ENCODE assay signal across 13 cellular contexts in the genomic region with DNA sequence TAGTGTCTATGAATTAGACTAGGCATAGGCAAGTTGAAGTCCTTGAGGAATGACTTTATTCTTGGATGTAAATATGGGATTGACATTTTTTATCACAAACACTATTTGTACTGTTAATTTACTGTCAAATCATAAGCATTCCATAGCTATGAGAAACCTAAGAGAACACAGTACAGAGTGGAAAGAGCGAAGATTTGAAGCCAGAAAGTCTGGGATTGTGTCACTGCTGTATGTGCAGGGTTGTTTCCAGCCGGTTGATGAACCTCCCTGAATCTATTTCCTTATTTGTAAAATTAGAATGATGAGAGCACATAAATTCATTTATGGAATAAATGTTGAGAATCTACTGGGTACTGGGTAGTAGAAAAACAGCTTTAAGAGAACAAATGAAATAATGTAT. TPM values are rescaled to one million over a fixed set of nuclear protein-coding genes. Genes with fewer than 3 reads are reported as not detected.
DNase-seq lines count a peak whose midpoint lies in the region; ATAC-seq and TF ChIP-seq lines count a peak whose summit lies in the region.
"Had no signal": no experiment of that assay in that cellular context is flagged by ENCODE, and none has a peak within 500 bp of the region (broad histone marks: within the 10 kb centered on the region; RNA-seq: fewer than 3 reads in every experiment).

No MANE protein-coding gene starts in this region.

- no peak overlapping the region for H2AFZ ChIP-seq in osteoblast (ENCODE audit: low read length)

- TF ChIP-seq CTCF in heart left ventricle (IDR thresholded peaks at IDR 0.05) (no peak), activated B cell treated with CpG ODN at 0.5 μM for 24 hours (IDR thresholded peaks at IDR 0.05) (no peak), fibroblast of pulmonary artery (IDR thresholded peaks at IDR 0.05; ENCODE audit: low read length, missing control alignments) (no peak), upper lobe of right lung (IDR thresholded peaks at IDR 0.05) (no peak), osteoblast (IDR thresholded peaks at IDR 0.05; ENCODE audit: extremely low read depth, low read depth, low read length) (no peak), esophagus muscularis mucosa (IDR thresholded peaks at IDR 0.05) (no peak)

- H3K4me3 ChIP-seq in right cardiac atrium (ENCODE audit: low read length) (peak overlapping the region; percentile 13), heart left ventricle (no peak overlapping the region), fibroblast of pulmonary artery (replicated peaks; ENCODE audit: low read depth, low read length) (peak overlapping the region; percentile 9), upper lobe of right lung (no peak overlapping the region), osteoblast (ENCODE audit: insufficient read depth, low read length) (no peak overlapping the region), esophagus muscularis mucosa (no peak overlapping the region)
- H3K4me3 ChIP-seq: prostate gland had no signal

- 70% methylated on average over 2 of the region's 2 CpGs for WGBS in right cardiac atrium
- 71 to 83% (median 74%) methylated on average over 2 of the region's 2 CpGs for WGBS in heart left ventricle, 4 donors
- WGBS in esophagus muscularis mucosa, result 57% methylated on average over 2 of the region's 2 CpGs

- H3K27me3 Mint-ChIP-seq in activated B cell treated with CpG ODN at 0.5 μM for 24 hours, result no peaks in the 10 kb centered on the region

- peaks cover 29% of the 10 kb centered on the region for H3K36me3 Mint-ChIP-seq in activated B cell treated with CpG ODN at 0.5 μM for 24 hours (ENCODE audit: low read depth)

- TF ChIP-seq EP300 in esophagus muscularis mucosa (IDR thresholded peaks at IDR 0.05), result no peak

- H3K27ac Mint-ChIP-seq in activated B cell treated with CpG ODN at 0.5 μM for 24 hours, result peak overlapping the region; percentile 19

- no peaks in the 10 kb centered on the region for H3K36me3 ChIP-seq in heart left ventricle
- no peaks in the 10 kb centered on the region for H3K36me3 ChIP-seq in upper lobe of right lung
- no peaks in the 10 kb centered on the region for H3K36me3 ChIP-seq in osteoblast (ENCODE audit: insufficient read depth, low read length)
- no peaks in the 10 kb centered on the region for H3K36me3 ChIP-seq in esophagus muscularis mucosa
- H3K36me3 ChIP-seq: prostate gland had no signal

- H3K4me3 Mint-ChIP-seq in activated B cell treated with CpG ODN at 0.5 μM for 24 hours, result no peak overlapping the region

- CTCF ChIA-PET in activated B cell treated with CpG ODN at 0.5 μM for 24 hours (lab: Charles Lee), result interaction anchor here (0.8 to 4.6 kb wide), 4 partner anchors 54 to 242 kb away, joined by 4 to 24 read pairs (median 4); no protein-coding TSS in a partner anchor

- peaks cover 72% of the 10 kb centered on the region for H3K4me1 Mint-ChIP-seq in activated B cell treated with CpG ODN at 0.5 μM for 24 hours

- POLR2A ChIA-PET in activated B cell treated with CpG ODN at 0.5 μM for 24 hours (lab: Charles Lee), result interaction anchor here (0.5 to 8.3 kb wide), 5 partner anchors 18 to 266 kb away, joined by 3 to 215 read pairs (median 5); a partner anchor contains a TSS

- peaks cover 1% of the 10 kb centered on the region for H3K4me1 ChIP-seq in right cardiac atrium (ENCODE audit: control insufficient read depth, insufficient read depth, low read length)
- peaks cover 0 to 63% (median 19%) of the 10 kb centered on the region in 12 donors for H3K4me1 ChIP-seq in heart left ventricle
- H3K4me1 ChIP-seq in upper lobe of right lung, result peaks cover 35% of the 10 kb centered on the region
- H3K4me1 ChIP-seq in osteoblast (ENCODE audit: insufficient read depth, low read length), result peaks cover 31% of the 10 kb centered on the region
- peaks cover 14 to 74% (median 72%) of the 10 kb centered on the region in 4 donors for H3K4me1 ChIP-seq in esophagus muscularis mucosa
- H3K4me1 ChIP-seq: prostate gland had no signal

- TF ChIP-seq POLR2A in heart left ventricle (IDR thresholded peaks at IDR 0.05), result no peak
- no peak for TF ChIP-seq POLR2A in esophagus muscularis mucosa (IDR thresholded peaks at IDR 0.05; ENCODE audit: low read depth)

- H3K9me3 ChIP-seq in right cardiac atrium (ENCODE audit: control insufficient read depth, low read length) (no peaks in the 10 kb centered on the region), heart left ventricle (no peaks in the 10 kb centered on the region), upper lobe of right lung (no peaks in the 10 kb centered on the region), osteoblast (ENCODE audit: low read depth, low read length) (no peaks in the 10 kb centered on the region), esophagus muscularis mucosa (no peaks in the 10 kb centered on the region)
- H3K9me3 ChIP-seq: prostate gland had no signal

- no peaks in the 10 kb centered on the region for H3K27me3 ChIP-seq in right cardiac atrium (ENCODE audit: control insufficient read depth, insufficient read depth)
- no peaks in the 10 kb centered on the region for H3K27me3 ChIP-seq in heart left ventricle
- H3K27me3 ChIP-seq in upper lobe of right lung, result no peaks in the 10 kb centered on the region
- no peaks in the 10 kb centered on the region for H3K27me3 ChIP-seq in osteoblast (ENCODE audit: insufficient read depth, low read length)
- no peaks in the 10 kb centered on the region for H3K27me3 ChIP-seq in esophagus muscularis mucosa

- peaks cover 3% of the 10 kb centered on the region for H4K20me1 ChIP-seq in osteoblast (ENCODE audit: insufficient read depth, low read length)

- H3K27ac ChIP-seq in right cardiac atrium (ENCODE audit: low read length) (no peak overlapping the region), heart left ventricle (peak overlapping the region in 1 of 12 donors; percentile 87), upper lobe of right lung (no peak overlapping the region), osteoblast (ENCODE audit: low read depth, low read length) (no peak overlapping the region), esophagus muscularis mucosa (replicated peaks in 1 of 4) (peak overlapping the region in 2 of 4 donors; percentile 5 to 98)
- H3K27ac ChIP-seq: C4-2B, prostate gland had no signal

- intact Hi-C loops in right cardiac atrium (cut with DNase I) (no loop called here), heart left ventricle (cut with DNase I) (loop anchor here in 3 of 10 donors (5.0 to 10.0 kb wide), 2 partner anchors 55 to 103 kb away; no protein-coding TSS in a partner anchor), activated B cell treated with CpG ODN at 0.5 μM for 24 hours (cut with micrococcal nuclease) (loop anchor here (5.0 to 10.0 kb wide), 2 partner anchors 40 to 587 kb away; a partner anchor contains a TSS), upper lobe of right lung (cut with DNase I) (no loop called here), esophagus muscularis mucosa (cut with DNase I) (loop anchor here (10.0 kb wide), 1 partner anchor 143 kb away; no protein-coding TSS in a partner anchor)

- no peaks in the 10 kb centered on the region for H3K9me3 Mint-ChIP-seq in activated B cell treated with CpG ODN at 0.5 μM for 24 hours

- no peak overlapping the region for H3K4me2 ChIP-seq in osteoblast (ENCODE audit: insufficient read depth, low read length)

- no peak for ATAC-seq in right cardiac atrium
- ATAC-seq in heart left ventricle, result no peak
- no peak for ATAC-seq in activated B cell treated with CpG ODN at 0.5 μM for 24 hours (ENCODE audit: low read depth)
- no peak for ATAC-seq in GM21423 (IDR thresholded peaks at IDR 0.05; ENCODE audit: unreplicated experiment)
- no peak for ATAC-seq in upper lobe of right lung

- no peak for DNase-seq in right cardiac atrium
- DNase-seq in heart left ventricle, result no peak
- no peak for DNase-seq in activated B cell treated with CpG ODN at 0.5 μM for 24 hours
- DNase-seq in fibroblast of pulmonary artery (ENCODE audit: low read depth), result peak; percentile 49
- no peak for DNase-seq in upper lobe of right lung
- no peak for DNase-seq in osteoblast (ENCODE audit: insufficient read length, low spot score, missing footprints)
- no peak for DNase-seq in esophagus muscularis mucosa (ENCODE audit: extremely low spot score)
- DNase-seq: H7; NCI-H82; stimulated activated CD4-positive, alpha-beta T cell treated with anti-CD3 and anti-CD28 coated beads, Interleukin-2, amount 100 ng/mL, for 24 hours had no signal

- H3K79me2 ChIP-seq in osteoblast (ENCODE audit: insufficient read depth, low read length), result peaks cover 61% of the 10 kb centered on the region

RNA-seq across cellular contexts. Expression of a gene that starts 14.3 kb away (rescaled TPM):
- total RNA-seq in right cardiac atrium (10 to 100 TPM; 11.2 to 17.0 (median 15.6) TPM), heart left ventricle (10 to 100 TPM in 7 of 9 donors, 1 to 10 TPM in 2; 8.6 to 28.5 (median 14.9) TPM), activated B cell treated with CpG ODN at 0.5 μM for 24 hours (49.5 and 61.5 TPM in 2 replicates), upper lobe of right lung (34.0 TPM), osteoblast (65.1 and 95.5 TPM in 2 replicates), esophagus muscularis mucosa (100 to 1,000 TPM in 3 of 4 donors, 10 to 100 TPM in 1; 92.7 to 187 (median 111) TPM)
- polyA plus RNA-seq in right cardiac atrium (5.8 TPM), heart left ventricle (10 to 100 TPM in 1 of 2 donors, 1 to 10 TPM in 1; 3.3 to 10.7 TPM)

RNA-seq across cellular contexts. Expression of a gene that starts 15.5 kb away (rescaled TPM):
- total RNA-seq in right cardiac atrium (under 1 TPM in 1 of 4 donors, not detected in 3; 0.12 TPM), heart left ventricle (1 to 10 TPM in 1 of 9 donors, under 1 TPM in 1, not detected in 7; 0.14 to 2.3 TPM), activated B cell treated with CpG ODN at 0.5 μM for 24 hours (26.0 and 29.5 TPM in 2 replicates), upper lobe of right lung (1.2 TPM), osteoblast (under 0.01 TPM in 1 of 2 replicates, not detected in the other), esophagus muscularis mucosa (under 1 TPM in 1 of 4 donors, not detected in 3; 0.50 TPM)
- polyA plus RNA-seq in right cardiac atrium (0.14 TPM), heart left ventricle (under 1 TPM in 1 of 2 donors, not detected in 1; 0.06 TPM)
- total RNA-seq: H7 had no signal

Comparison
In these comparisons a context has a peak if more than half of its experiments do, and no peak if none do; other contexts are left out.
1. H3K4me3 ChIP-seq: peak in right cardiac atrium (single experiment) and fibroblast of pulmonary artery (single experiment); none in heart left ventricle (0 of 12), upper lobe of right lung (single experiment), osteoblast (single experiment) and esophagus muscularis mucosa (0 of 4).
2. intact Hi-C loops: an anchor here in activated B cell treated with CpG ODN at 0.5 μM for 24 hours (5.0 to 10.0 kb wide) and esophagus muscularis mucosa (10.0 kb wide); none called in right cardiac atrium and upper lobe of right lung.